ENCODE assay signal across 30 cellular contexts in genomic region chr10:120492366-120492765, GRCh38. TPM values are rescaled to one million over a fixed set of nuclear protein-coding genes. Genes with fewer than 3 reads are reported as not detected.
A peak's percentile ranks its signal among the peaks of the same experiment; 100 is the strongest.
DNase-seq lines count a peak whose midpoint lies in the region; ATAC-seq, FAIRE-seq and TF ChIP-seq lines count a peak whose summit lies in the region.
"Had no signal": no experiment of that assay in that cellular context is flagged by ENCODE, and none has a peak within 500 bp of the region (broad histone marks: within the 10 kb centered on the region; RNA-seq: fewer than 3 reads in every experiment).

No MANE protein-coding gene starts in this region.

- no peak overlapping the region for H3K27ac Mint-ChIP-seq in astrocyte (ENCODE audit: unreplicated experiment)
- H3K27ac Mint-ChIP-seq: activated CD4-positive, alpha-beta memory T cell treated with anti-CD3 and anti-CD28 coated beads for 36 hours; activated T-helper 1 cell treated with anti-CD3 and anti-CD28 coated beads, Interleukin-12 subunit alpha, Interleukin-12 subunit beta, Interleukin-2, Interleukin-4 antibody, amounts not matched to agents 30 ng/mL and 10 ng/mL and 1 ng/mL, durations not matched to agents 14 hours and 24 hours and 36 hours; CD8-positive, alpha-beta T cell; nephron had no signal

- H3K4me3 ChIP-seq in BE2C (ENCODE audit: low read depth, low read length): no peak overlapping the region
- H3K4me3 ChIP-seq in astrocyte (ENCODE audit: insufficient read depth, low read depth, low read length): no peak overlapping the region
- H3K4me3 ChIP-seq in lung: no peak overlapping the region
- H3K4me3 ChIP-seq: body of pancreas, GM12878, lower lobe of right lung, SJCRH30, skin epidermis, upper lobe of right lung had no signal

- H3K79me2 ChIP-seq in astrocyte (ENCODE audit: insufficient read depth, low read length): peaks cover 73% of the 10 kb centered on the region

- no peaks in the 10 kb centered on the region for H3K36me3 ChIP-seq in BE2C
- peaks cover 2% of the 10 kb centered on the region for H3K36me3 ChIP-seq in astrocyte (ENCODE audit: insufficient read depth, low read length)
- no peaks in the 10 kb centered on the region for H3K36me3 ChIP-seq in lung (ENCODE audit: control insufficient read depth in 2 of 2, insufficient read depth in 2 of 2, low read length in 2 of 2)
- H3K36me3 ChIP-seq: lower lobe of right lung, SJCRH30, upper lobe of right lung had no signal

- H3K9me3 Mint-ChIP-seq in astrocyte (ENCODE audit: unreplicated experiment): no peaks in the 10 kb centered on the region
- H3K9me3 Mint-ChIP-seq: activated CD4-positive, alpha-beta memory T cell treated with anti-CD3 and anti-CD28 coated beads for 36 hours; activated T-helper 1 cell treated with anti-CD3 and anti-CD28 coated beads, Interleukin-12 subunit alpha, Interleukin-12 subunit beta, Interleukin-2, Interleukin-4 antibody, amounts not matched to agents 30 ng/mL and 10 ng/mL and 1 ng/mL, durations not matched to agents 14 hours and 24 hours and 36 hours; CD8-positive, alpha-beta T cell; nephron had no signal

- H3K27ac ChIP-seq in astrocyte (ENCODE audit: low read depth, low read length) (no peak overlapping the region), lung (ENCODE audit: low read depth in 1 of 2, low read length in 1 of 2) (no peak overlapping the region)
- H3K27ac ChIP-seq: body of pancreas, lower lobe of right lung, SJCRH30, skin epidermis, upper lobe of right lung had no signal

- H3K36me3 Mint-ChIP-seq in astrocyte (ENCODE audit: low read depth, unreplicated experiment): peaks cover 20% of the 10 kb centered on the region
- H3K36me3 Mint-ChIP-seq: activated CD4-positive, alpha-beta memory T cell treated with anti-CD3 and anti-CD28 coated beads for 36 hours; CD8-positive, alpha-beta T cell had no signal

- peak; percentile 24 for DNase-seq in BE2C
- DNase-seq in MV-4-11 (lab: John Stamatoyannopoulos, UW): peak; percentile 25
- DNase-seq in astrocyte (ENCODE audit: low read depth): peak; percentile 51
- DNase-seq in lung (ENCODE audit: low spot score): peak; percentile 1
- DNase-seq in NCI-H2107 treated with DMSO at 0.1 percent for 48 hours (lab: John Stamatoyannopoulos, UW; ENCODE audit: unreplicated experiment): no peak
- DNase-seq: activated CD4-positive, alpha-beta memory T cell treated with anti-CD3 and anti-CD28 coated beads for 36 hours; activated CD8-positive, alpha-beta memory T cell treated with anti-CD3 and anti-CD28 coated beads, Interleukin-2, amount 50 U/mL, for 48 hours; activated naive CD4-positive, alpha-beta T cell treated with Interleukin-2 at 50 U/mL for 16 hours; body of pancreas; CD8-positive, alpha-beta T cell; dermis blood vessel endothelial cell; hippocampal formation; lower lobe of right lung; NCI-H1436; NCI-H446 treated with DMSO at 0.1 percent for 48 hours; RPMI8226; SJCRH30; stimulated activated naive CD4-positive, alpha-beta T cell treated with Interleukin-2 at 50 U/mL for 16 hours; upper lobe of right lung had no signal

- H3K4me1 ChIP-seq in BE2C (peaks cover 35% of the 10 kb centered on the region), astrocyte (ENCODE audit: insufficient read depth, low read length) (peaks cover 4% of the 10 kb centered on the region), lung (ENCODE audit: control insufficient read depth in 2 of 2, insufficient read depth in 2 of 2, low read length in 2 of 2) (no peaks in the 10 kb centered on the region)
- H3K4me1 ChIP-seq: lower lobe of right lung, SJCRH30, upper lobe of right lung had no signal

- no peak overlapping the region for H3K4me2 ChIP-seq in astrocyte (ENCODE audit: low read length)

- no peaks in the 10 kb centered on the region for H3K27me3 Mint-ChIP-seq in astrocyte (ENCODE audit: low read depth, unreplicated experiment)
- H3K27me3 Mint-ChIP-seq: activated CD4-positive, alpha-beta memory T cell treated with anti-CD3 and anti-CD28 coated beads for 36 hours had no signal

- TF ChIP-seq CTCF in BE2C (IDR thresholded peaks at IDR 0.05; ENCODE audit: low read depth, low read length): no peak
- TF ChIP-seq CTCF in astrocyte (IDR thresholded peaks at IDR 0.05; ENCODE audit: insufficient read depth, low read depth, low read length): no peak
- TF ChIP-seq CTCF in lung (IDR thresholded peaks at IDR 0.05; ENCODE audit: control extremely low read depth, extremely low read depth): no peak

- H3K27me3 ChIP-seq in BE2C: no peaks in the 10 kb centered on the region
- no peaks in the 10 kb centered on the region for H3K27me3 ChIP-seq in astrocyte (ENCODE audit: insufficient read depth, low read length)
- no peaks in the 10 kb centered on the region for H3K27me3 ChIP-seq in lung (ENCODE audit: control insufficient read depth, insufficient read depth)
- H3K27me3 ChIP-seq: body of pancreas, upper lobe of right lung had no signal

- no peak for FAIRE-seq in astrocyte (lab: Jason Lieb, UNC)
- FAIRE-seq: A204.1, endometrium, GM12878, H54 had no signal

- no peak overlapping the region for H3K4me3 Mint-ChIP-seq in astrocyte (ENCODE audit: unreplicated experiment)
- H3K4me3 Mint-ChIP-seq: activated CD4-positive, alpha-beta memory T cell treated with anti-CD3 and anti-CD28 coated beads for 36 hours; activated T-helper 1 cell treated with anti-CD3 and anti-CD28 coated beads, Interleukin-12 subunit alpha, Interleukin-12 subunit beta, Interleukin-2, Interleukin-4 antibody, amounts not matched to agents 30 ng/mL and 10 ng/mL and 1 ng/mL, durations not matched to agents 14 hours and 24 hours and 36 hours; CD8-positive, alpha-beta T cell; nephron had no signal

- 9 to 18% methylated on average over 3 of the region's 3 CpGs for WGBS in lung, 2 donors

- ATAC-seq in lung (ENCODE audit: insufficient read depth, low FRiP score) (no peak), HG02759 (IDR thresholded peaks at IDR 0.05; ENCODE audit: unreplicated experiment) (no peak), HG03196 (IDR thresholded peaks at IDR 0.05; ENCODE audit: unreplicated experiment) (no peak)
- ATAC-seq in activated CD4-positive, CD25-positive, alpha-beta regulatory T cell treated with anti-CD3 and anti-CD28 coated beads, Interleukin-2, amount 50 U/mL, for 24 hours: no peak
- ATAC-seq: body of pancreas; CD8-positive, alpha-beta T cell; GM12878; lower lobe of right lung; upper lobe of right lung had no signal

- H2AFZ ChIP-seq in astrocyte (ENCODE audit: low read depth, low read length): no peak overlapping the region

- no peaks in the 10 kb centered on the region for H3K9me3 ChIP-seq in BE2C
- H3K9me3 ChIP-seq in astrocyte (ENCODE audit: insufficient read depth, low read depth, low read length): no peaks in the 10 kb centered on the region
- no peaks in the 10 kb centered on the region for H3K9me3 ChIP-seq in lung (ENCODE audit: control insufficient read depth in 2 of 2, insufficient read depth in 1 of 2, low read length in 1 of 2)
- H3K9me3 ChIP-seq: body of pancreas, lower lobe of right lung, SJCRH30, upper lobe of right lung had no signal

- peaks cover 35% of the 10 kb centered on the region for H3K4me1 Mint-ChIP-seq in astrocyte (ENCODE audit: low read depth, unreplicated experiment)
- H3K4me1 Mint-ChIP-seq: nephron had no signal

- peaks cover 75% of the 10 kb centered on the region for H4K20me1 ChIP-seq in astrocyte (ENCODE audit: insufficient read depth, low read length)

- no peak overlapping the region for H3K9ac ChIP-seq in astrocyte (ENCODE audit: low read length)

RNA-seq across cellular contexts. Expression of gene PLPP4, which starts 35.3 kb away (rescaled TPM):
- polyA plus RNA-seq in BE2C (2012; ENCODE audit: insufficient read depth, insufficient read length, low read depth): 3.8 TPM
- 44.1 and 45.1 TPM in 2 replicates for total RNA-seq in astrocyte
- total RNA-seq in lung: under 1 TPM in 1 of 2 donors, not detected in 1; 0.18 TPM
- under 1 TPM in 1 of 2 donors, not detected in 1; 0.51 TPM for polyA plus RNA-seq in lung
- total RNA-seq: activated CD4-positive, alpha-beta memory T cell treated with anti-CD3 and anti-CD28 coated beads for 36 hours; activated T-helper 1 cell treated with anti-CD3 and anti-CD28 coated beads, Interleukin-12 subunit alpha, Interleukin-12 subunit beta, Interleukin-2, Interleukin-4 antibody, amounts not matched to agents 30 ng/mL and 10 ng/mL and 1 ng/mL, durations not matched to agents 14 hours and 24 hours and 36 hours; CD8-positive, alpha-beta T cell; lower lobe of right lung had no signal
- polyA plus RNA-seq: adipose tissue had no signal

Comparison
In these comparisons a context has a peak if more than half of its experiments do, and no peak if none do; other contexts are left out.
1. RNA of gene PLPP4, which starts 35.3 kb away (total RNA-seq): 44.1 to 45.1 TPM in astrocyte; 0.18 TPM in lung; every median in the first group is over 10 times any median in the second.